Comparison of ENCODE assay signal across 38 cellular contexts in the genomic region with DNA sequence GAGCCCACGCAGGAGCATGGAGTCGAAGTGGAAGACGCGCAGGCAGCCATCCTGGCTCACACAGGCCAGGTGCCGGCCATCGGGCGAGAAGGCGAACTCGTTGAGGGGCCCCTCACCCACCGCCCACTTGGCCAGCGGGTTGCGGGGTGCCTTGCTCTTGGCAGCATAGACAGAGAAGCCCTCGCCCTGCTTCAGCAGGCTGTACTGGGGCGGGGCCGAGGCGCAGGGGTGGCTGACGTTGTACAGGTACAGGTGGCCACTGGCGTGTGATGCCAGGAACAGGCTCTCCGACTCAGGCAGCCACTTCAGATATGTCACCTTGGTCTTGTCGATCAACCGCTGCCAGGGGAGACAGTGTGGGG. TPM values are rescaled to one million over a fixed set of nuclear protein-coding genes. Genes with fewer than 3 reads are reported as not detected.
"Had no signal": no experiment of that assay in that cellular context is flagged by ENCODE, and none has a peak within 500 bp of the region (broad histone marks: within the 10 kb centered on the region; RNA-seq: fewer than 3 reads in every experiment).

No MANE protein-coding gene starts in this region.

- H3K4me3 Mint-ChIP-seq: activated CD4-positive, alpha-beta memory T cell treated with anti-CD3 and anti-CD28 coated beads for 36 hours; activated CD4-positive, alpha-beta T cell treated with anti-CD3 and anti-CD28 coated beads, Interleukin-2, amount 10 ng/mL, durations not matched to agents 24 days and 14 days; activated naive CD4-positive, alpha-beta T cell treated with anti-CD3 and anti-CD28 coated beads for 36 hours; activated naive CD8-positive, alpha-beta T cell treated with anti-CD3 and anti-CD28 coated beads for 36 hours; activated T-helper 1 cell treated with anti-CD3 and anti-CD28 coated beads, Interleukin-12 subunit alpha, Interleukin-12 subunit beta, Interleukin-2, Interleukin-4 antibody, amounts not matched to agents 30 ng/mL and 10 ng/mL and 1 ng/mL, durations not matched to agents 14 hours and 24 hours and 36 hours; brain; endodermal cell; T-helper 17 cell had no signal

- H3K27ac Mint-ChIP-seq: activated CD4-positive, alpha-beta memory T cell treated with anti-CD3 and anti-CD28 coated beads for 36 hours; activated CD4-positive, alpha-beta T cell treated with anti-CD3 and anti-CD28 coated beads, Interleukin-2, amount 10 ng/mL, durations not matched to agents 24 days and 14 days; activated naive CD4-positive, alpha-beta T cell treated with anti-CD3 and anti-CD28 coated beads for 36 hours; activated naive CD8-positive, alpha-beta T cell treated with anti-CD3 and anti-CD28 coated beads for 36 hours; activated T-helper 1 cell treated with anti-CD3 and anti-CD28 coated beads, Interleukin-12 subunit alpha, Interleukin-12 subunit beta, Interleukin-2, Interleukin-4 antibody, amounts not matched to agents 30 ng/mL and 10 ng/mL and 1 ng/mL, durations not matched to agents 14 hours and 24 hours and 36 hours; endodermal cell; nephron; T-helper 17 cell had no signal

- H3K27ac ChIP-seq: adrenal gland, cardiac muscle cell, foreskin keratinocyte, left lung, pancreas, prostate gland, spleen, testis, WERI-Rb-1 had no signal

- H3K36me3 ChIP-seq: prostate gland had no signal

- DNase-seq: activated CD4-positive, alpha-beta memory T cell treated with anti-CD3 and anti-CD28 coated beads for 36 hours; activated CD4-positive, alpha-beta T cell treated with anti-CD3 and anti-CD28 coated beads, Interleukin-2, amount 10 ng/mL, durations not matched to agents 24 days and 14 days; activated CD4-positive, CD25-positive, alpha-beta regulatory T cell treated with anti-CD3 and anti-CD28 coated beads, Interleukin-2, amount 50 U/mL, for 72 hours; activated CD8-positive, alpha-beta memory T cell treated with anti-CD3 and anti-CD28 coated beads, Interleukin-2, amount 50 U/mL, for 4 hours; activated effector memory CD4-positive, alpha-beta T cell treated with anti-CD3 and anti-CD28 coated beads, Interleukin-2, amount 50 U/mL, for 16 hours; activated naive CD4-positive, alpha-beta T cell treated with anti-CD3 and anti-CD28 coated beads for 36 hours; activated naive CD8-positive, alpha-beta T cell treated with anti-CD3 and anti-CD28 coated beads for 36 hours; activated T-cell treated with anti-CD3 and anti-CD28 coated beads, Interleukin-2, amount 50 U/mL, for 1 hour; aorta; cortex of kidney; endodermal cell; foreskin keratinocyte; kidney glomerular epithelial cell; retina; spleen; stimulated activated naive CD4-positive, alpha-beta T cell treated with Interleukin-2 at 50 U/mL for 16 hours; SW 1271; T-helper 17 cell; T1000; testis; trophoblast cell; WERI-Rb-1 had no signal

- H3K9me3 ChIP-seq: adrenal gland, heart right ventricle, left lung, pancreas, prostate gland, spleen, testis had no signal

- H3K4me3 ChIP-seq: adrenal gland, cardiac muscle cell, heart right ventricle, left lung, pancreas, prostate gland, spleen, testis had no signal

- ATAC-seq: esophagus mucosa, foreskin keratinocyte, heart right ventricle, left lung, pancreas, T-helper 17 cell had no signal

- H3K27me3 ChIP-seq: adrenal gland, cardiac muscle cell, foreskin keratinocyte, pancreas, testis had no signal

- H3K9me3 Mint-ChIP-seq: activated CD4-positive, alpha-beta memory T cell treated with anti-CD3 and anti-CD28 coated beads for 36 hours; activated CD4-positive, alpha-beta T cell treated with anti-CD3 and anti-CD28 coated beads, Interleukin-2, amount 10 ng/mL, durations not matched to agents 24 days and 14 days; activated naive CD4-positive, alpha-beta T cell treated with anti-CD3 and anti-CD28 coated beads for 36 hours; activated naive CD8-positive, alpha-beta T cell treated with anti-CD3 and anti-CD28 coated beads for 36 hours; activated T-helper 1 cell treated with anti-CD3 and anti-CD28 coated beads, Interleukin-12 subunit alpha, Interleukin-12 subunit beta, Interleukin-2, Interleukin-4 antibody, amounts not matched to agents 30 ng/mL and 10 ng/mL and 1 ng/mL, durations not matched to agents 14 hours and 24 hours and 36 hours; brain; endodermal cell; nephron had no signal

- FAIRE-seq: pancreas, urothelium cell line had no signal

RNA-seq across cellular contexts. Expression of a gene that starts 28.6 kb away (rescaled TPM):
- total RNA-seq: cerebellum, foreskin keratinocyte, glomerular endothelial cell, mesenteric fat pad had no signal
- polyA plus RNA-seq: aorta, heart right ventricle had no signal

RNA-seq across cellular contexts. Expression of a gene that starts 53.3 kb away (rescaled TPM):
- total RNA-seq: activated CD4-positive, alpha-beta memory T cell treated with anti-CD3 and anti-CD28 coated beads for 36 hours; activated CD4-positive, alpha-beta T cell treated with anti-CD3 and anti-CD28 coated beads, Interleukin-2, amount 10 ng/mL, durations not matched to agents 24 days and 14 days; activated naive CD4-positive, alpha-beta T cell treated with anti-CD3 and anti-CD28 coated beads for 36 hours; activated T-helper 1 cell treated with anti-CD3 and anti-CD28 coated beads, Interleukin-12 subunit alpha, Interleukin-12 subunit beta, Interleukin-2, Interleukin-4 antibody, amounts not matched to agents 30 ng/mL and 10 ng/mL and 1 ng/mL, durations not matched to agents 14 hours and 24 hours and 36 hours; adrenal gland; aorta; cerebellum; endodermal cell; esophagus mucosa; foreskin keratinocyte; glomerular endothelial cell; heart right ventricle; left lung; lung microvascular endothelial cell; mesenteric fat pad; mucosa of gallbladder; pancreas; spleen; T-helper 17 cell had no signal
- polyA plus RNA-seq: aorta, foreskin keratinocyte, heart right ventricle, pancreas had no signal
